Comparison of ENCODE assay signal across 25 cellular contexts in the genomic region with DNA sequence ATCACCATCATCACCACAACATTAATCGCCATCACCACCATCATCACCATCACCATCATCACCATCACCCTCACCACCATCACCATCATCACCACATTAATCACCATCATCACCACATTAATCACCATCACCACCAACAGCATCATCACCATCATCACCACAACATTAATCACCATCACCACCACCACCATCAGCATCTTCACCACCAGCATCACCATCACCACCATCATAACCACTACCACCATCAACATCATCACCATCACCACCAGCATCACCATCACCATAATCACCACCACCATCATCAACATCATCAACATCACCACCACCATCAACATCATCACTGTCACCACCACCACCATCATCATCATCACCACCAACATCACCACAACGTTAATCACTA.
DNase-seq lines count a peak whose midpoint lies in the region; ATAC-seq, FAIRE-seq and TF ChIP-seq lines count a peak whose summit lies in the region.
"Had no signal": no experiment of that assay in that cellular context is flagged by ENCODE, and none has a peak within 500 bp of the region (broad histone marks: within the 10 kb centered on the region; RNA-seq: fewer than 3 reads in every experiment).

No MANE protein-coding gene starts in this region.

- no peak for TF ChIP-seq EP300 in K562 (IDR thresholded peaks at IDR 0.05; ENCODE audit: low read length)

- no peaks in the 10 kb centered on the region for H3K9me1 ChIP-seq in K562 (ENCODE audit: control insufficient read depth, insufficient read depth, low read length)

- no peak overlapping the region for H3K14ac ChIP-seq in trophoblast cell (ENCODE audit: low read length)

- no peak overlapping the region for H2BK5ac ChIP-seq in trophoblast cell (ENCODE audit: low read depth, low read length, poor library complexity)

- H3K27ac ChIP-seq in HEK293 (ENCODE audit: extremely low read depth, low read depth, low read length): no peak overlapping the region
- H3K27ac ChIP-seq in K562 (ENCODE audit: extremely low read depth, low read depth, low read length): no peak overlapping the region
- no peak overlapping the region for H3K27ac ChIP-seq in trophoblast cell (ENCODE audit: low read depth, low read length)
- H3K27ac ChIP-seq: A549; BLaER1 treated with 17β-estradiol and CSF1 and Interleukin-3, amounts not matched to agents 10 nM and 100 nM had no signal

- CTCF ChIA-PET in HEK293 (lab: Yijun Ruan, JAX) (interaction anchor here (0.7 kb wide), 1 partner anchor 321 kb away, joined by 4 read pairs; no protein-coding TSS in a partner anchor), K562 (lab: Yijun Ruan, JAX; ENCODE audit: low intra/inter-chr PET ratio) (no interaction called here)

- TF ChIP-seq RAD21 in K562 (CRISPR knock-in tag; conservative IDR thresholded peaks at IDR 0.05 in 1 of 2, IDR thresholded peaks at IDR 0.05 in 1 of 2): no peak

- peaks cover 23% of the 10 kb centered on the region for H3K4me1 Mint-ChIP-seq in activated CD4-positive, alpha-beta T cell treated with anti-CD3 and anti-CD28 coated beads, Interleukin-2, amount 10 ng/mL, durations not matched to agents 24 days and 14 days
- H3K4me1 Mint-ChIP-seq: CD8-positive, alpha-beta memory T cell had no signal

- H3K9me3 ChIP-seq in HEK293 (ENCODE audit: control insufficient read depth, insufficient read depth, low read depth, low read length) (no peaks in the 10 kb centered on the region), K562 (replicated peaks; ENCODE audit: control insufficient read depth, insufficient read depth, low read depth, low read length) (no peaks in the 10 kb centered on the region), trophoblast cell (ENCODE audit: insufficient read depth, low read depth, low read length) (peaks cover 2% of the 10 kb centered on the region)
- H3K9me3 ChIP-seq: A549; BE2C; BLaER1 treated with 17β-estradiol and CSF1 and Interleukin-3, amounts not matched to agents 10 nM and 100 nM; HAP-1 had no signal

- intact Hi-C loops in activated CD4-positive, alpha-beta T cell treated with anti-CD3 and anti-CD28 coated beads, Interleukin-2, amount 10 ng/mL, durations not matched to agents 24 days and 14 days (cut with micrococcal nuclease): no loop called here
- intact Hi-C loops in K562 (cut with micrococcal nuclease): no loop called here

- H3K4me2 ChIP-seq in K562 (ENCODE audit: insufficient read depth, low read length): no peak overlapping the region
- no peak overlapping the region for H3K4me2 ChIP-seq in trophoblast cell (ENCODE audit: low read length)
- H3K4me2 ChIP-seq: A549; BLaER1 treated with 17β-estradiol and CSF1 and Interleukin-3, amounts not matched to agents 10 nM and 100 nM; GM23338 had no signal

- no peak for FAIRE-seq in K562 (lab: Jason Lieb, UNC)
- FAIRE-seq: A549, D721Med, GM18507, H54 had no signal

- no peak for TF ChIP-seq CTCF in HEK293 (tag by site-specific recombination; IDR thresholded peaks at IDR 0.05)
- TF ChIP-seq CTCF in K562 (IDR thresholded peaks at IDR 0.05 in 2 of 3, conservative IDR thresholded peaks at IDR 0.05 in 1 of 3; ENCODE audit: insufficient read depth in 2 of 3, low read depth in 1 of 3, low read length in 3 of 3): no peak

- peak; percentile 19 for DNase-seq in activated CD4-positive, alpha-beta T cell treated with anti-CD3 and anti-CD28 coated beads, Interleukin-2, amount 10 ng/mL, durations not matched to agents 24 days and 14 days
- no peak for DNase-seq in activated CD4-positive, alpha-beta T cell treated with anti-CD3 and anti-CD28 coated beads, Interleukin-2, amount 50 U/mL, for 4 hours
- DNase-seq in K562 (ENCODE audit: extremely low read depth in 1 of 4, low spot score in 3 of 4) (no peak), trophoblast cell (no peak), SHP77 treated with DMSO at 0.1 percent for 48 hours (lab: John Stamatoyannopoulos, UW) (no peak), KBM-7 (no peak)
- DNase-seq: 8988T; ACHN; AML-193; BE2C; CD4-positive, alpha-beta T cell; CD8-positive, alpha-beta memory T cell; DMS 273 treated with DMSO at 0.1 percent for 48 hours; DMS79; EL; GDM1 had no signal

- H4K8ac ChIP-seq in trophoblast cell (ENCODE audit: low read depth, low read length): no peak overlapping the region

- no peak overlapping the region for H3K9ac ChIP-seq in K562 (ENCODE audit: insufficient read depth in 1 of 2, low read depth in 2 of 2, low read length in 2 of 2)
- H3K9ac ChIP-seq in trophoblast cell (ENCODE audit: low read length): no peak overlapping the region
- H3K9ac ChIP-seq: BLaER1 treated with 17β-estradiol and CSF1 and Interleukin-3, amounts not matched to agents 10 nM and 100 nM had no signal

- H3K36me3 ChIP-seq in HEK293 (ENCODE audit: control insufficient read depth in 2 of 2, insufficient read depth in 1 of 2, low read length in 2 of 2) (no peaks in the 10 kb centered on the region), K562 (ENCODE audit: control insufficient read depth, insufficient read depth, low read length) (no peaks in the 10 kb centered on the region), trophoblast cell (ENCODE audit: control insufficient read depth in 1 of 2, insufficient read depth in 2 of 2, low read length in 2 of 2) (no peaks in the 10 kb centered on the region)
- H3K36me3 ChIP-seq: BE2C, HAP-1 had no signal

- H2AK5ac ChIP-seq in trophoblast cell (ENCODE audit: low read length): no peak overlapping the region

- H3K4me3 Mint-ChIP-seq in activated CD4-positive, alpha-beta T cell treated with anti-CD3 and anti-CD28 coated beads, Interleukin-2, amount 10 ng/mL, durations not matched to agents 24 days and 14 days: no peak overlapping the region
- H3K4me3 Mint-ChIP-seq: CD14-positive monocyte; CD4-positive, alpha-beta T cell; CD8-positive, alpha-beta memory T cell; GM23338 had no signal

- H3K4me3 ChIP-seq in HEK293 (ENCODE audit: low read depth, low read length) (no peak overlapping the region), K562 (no peak overlapping the region), trophoblast cell (ENCODE audit: low read depth, low read length) (peak overlapping the region; percentile 3)
- H3K4me3 ChIP-seq: A549; BLaER1 treated with 17β-estradiol and CSF1 and Interleukin-3, amounts not matched to agents 10 nM and 100 nM; GM23338; HAP-1 had no signal

- in situ Hi-C loops in K562 (cut with MboI) (no loop called here), KBM-7 (cut with MboI; ENCODE audit: low pct_unique_long_range_greater_than_20kb, low sequenced_read_pairs) (no loop called here)

- TF ChIP-seq POLR2A in K562 (conservative IDR thresholded peaks at IDR 0.05): no peak

- H3K27me3 Mint-ChIP-seq in activated CD4-positive, alpha-beta T cell treated with anti-CD3 and anti-CD28 coated beads, Interleukin-2, amount 10 ng/mL, durations not matched to agents 24 days and 14 days: peaks cover 2% of the 10 kb centered on the region

- H2AFZ ChIP-seq in K562 (ENCODE audit: low read depth, low read length) (no peak overlapping the region), trophoblast cell (ENCODE audit: insufficient read depth, low read length, poor library complexity) (no peak overlapping the region)
- H2AFZ ChIP-seq: GM23338 had no signal

- no peak overlapping the region for H3K18ac ChIP-seq in trophoblast cell (ENCODE audit: low read length)

- 0% methylated on average over 2 of the region's 2 CpGs for WGBS in K562 (ENCODE audit: insufficient coverage, low coverage, missing lambda C conversion rate)
- no CpG with 5 or more reads among the region's 2 CpGs for WGBS in trophoblast cell (ENCODE audit: extremely low coverage, insufficient coverage, insufficient read length)

- H3K79me2 ChIP-seq in K562 (ENCODE audit: control insufficient read depth, insufficient read depth, low read length) (no peaks in the 10 kb centered on the region), trophoblast cell (ENCODE audit: control insufficient read depth, insufficient read depth, low read length, poor library complexity) (no peaks in the 10 kb centered on the region)

- no peak overlapping the region for H3K27ac Mint-ChIP-seq in activated CD4-positive, alpha-beta T cell treated with anti-CD3 and anti-CD28 coated beads, Interleukin-2, amount 10 ng/mL, durations not matched to agents 24 days and 14 days
- H3K27ac Mint-ChIP-seq: CD14-positive monocyte; CD4-positive, alpha-beta T cell; CD8-positive, alpha-beta memory T cell; GM23338 had no signal

- no peak overlapping the region for H4K12ac ChIP-seq in trophoblast cell (ENCODE audit: low read depth, low read length)

- no TSS peak for BruUV-seq in K562 (replicated peaks; lab: Mats Ljungman, UMichigan)

- no peak overlapping the region for H3K23ac ChIP-seq in trophoblast cell (ENCODE audit: low read length)

- no peak overlapping the region for H4K91ac ChIP-seq in trophoblast cell (ENCODE audit: low read depth, low read length)

- H3K9me3 Mint-ChIP-seq in activated CD4-positive, alpha-beta T cell treated with anti-CD3 and anti-CD28 coated beads, Interleukin-2, amount 10 ng/mL, durations not matched to agents 24 days and 14 days: no peaks in the 10 kb centered on the region
- H3K9me3 Mint-ChIP-seq: CD14-positive monocyte; CD4-positive, alpha-beta T cell; CD8-positive, alpha-beta memory T cell had no signal

- no peak overlapping the region for H2BK120ac ChIP-seq in trophoblast cell (ENCODE audit: insufficient read depth, low read length, poor library complexity)

- POLR2A ChIA-PET in HEK293 (lab: Yijun Ruan, JAX): no interaction called here
- POLR2A ChIA-PET in K562 (lab: Yijun Ruan, JAX): interaction anchor here (0.7 kb wide), 1 partner anchor 210 kb away, joined by 3 read pairs; no protein-coding TSS in a partner anchor

- H3K4ac ChIP-seq in trophoblast cell (ENCODE audit: low read depth, low read length): no peak overlapping the region

- no peaks in the 10 kb centered on the region for H3K79me1 ChIP-seq in trophoblast cell (ENCODE audit: low read length)

- H3K4me1 ChIP-seq in HEK293 (ENCODE audit: control insufficient read depth, insufficient read depth, low read length): no peaks in the 10 kb centered on the region; the same call in 1 of the 2 replicates
- no peaks in the 10 kb centered on the region; a peak in 1 of 5 replicates for H3K4me1 ChIP-seq in K562 (replicated peaks in 1 of 2; ENCODE audit: control insufficient read depth in 2 of 2, insufficient read depth in 2 of 2, low read length in 2 of 2)
- peaks cover 6 to 16% of the 10 kb centered on the region in 2 experiments for H3K4me1 ChIP-seq in trophoblast cell (ENCODE audit: control insufficient read depth in 1 of 2, insufficient read depth in 2 of 2, low read length in 2 of 2)
- H3K4me1 ChIP-seq: A549, BE2C, HAP-1 had no signal

- no peak for ATAC-seq in K562
- ATAC-seq: A549, GM23338 had no signal

- no peaks in the 10 kb centered on the region for H4K20me1 ChIP-seq in K562 (replicated peaks; ENCODE audit: control insufficient read depth, insufficient read depth, low read length)
- H4K20me1 ChIP-seq: BLaER1 treated with 17β-estradiol and CSF1 and Interleukin-3, amounts not matched to agents 10 nM and 100 nM had no signal

- no peak overlapping the region for H2BK12ac ChIP-seq in trophoblast cell (ENCODE audit: low read length)

- no peaks in the 10 kb centered on the region for H3K36me3 Mint-ChIP-seq in activated CD4-positive, alpha-beta T cell treated with anti-CD3 and anti-CD28 coated beads, Interleukin-2, amount 10 ng/mL, durations not matched to agents 24 days and 14 days (ENCODE audit: low read depth)
- H3K36me3 Mint-ChIP-seq: CD8-positive, alpha-beta memory T cell had no signal

- H3K27me3 ChIP-seq in K562 (ENCODE audit: control insufficient read depth in 2 of 2, insufficient read depth in 2 of 2, low read length in 2 of 2): peaks cover 0 to 29% of the 10 kb centered on the region in 2 experiments; a peak in 4 of 5 replicates
- H3K27me3 ChIP-seq in trophoblast cell (ENCODE audit: insufficient read depth, low read length): no peaks in the 10 kb centered on the region
- H3K27me3 ChIP-seq: BE2C; BLaER1 treated with 17β-estradiol and CSF1 and Interleukin-3, amounts not matched to agents 10 nM and 100 nM had no signal
